Comparison of ENCODE assay signal across 10 cellular contexts in genomic region chr14:72962829-72963312, GRCh38. TPM values are rescaled to one million over a fixed set of nuclear protein-coding genes. Genes with fewer than 3 reads are reported as not detected.
DNase-seq lines count a peak whose midpoint lies in the region; ATAC-seq lines count a peak whose summit lies in the region.
"Had no signal": no experiment of that assay in that cellular context is flagged by ENCODE, and none has a peak within 500 bp of the region (broad histone marks: within the 10 kb centered on the region; RNA-seq: fewer than 3 reads in every experiment).

No MANE protein-coding gene starts in this region.

- peak overlapping the region; percentile 60 to 68 for H3K27ac Mint-ChIP-seq in activated naive CD4-positive, alpha-beta T cell treated with anti-CD3 and anti-CD28 coated beads, Interleukin-2, amount 50 U/mL, for 72 hours
- H3K27ac Mint-ChIP-seq in T-cell = no peak overlapping the region
- H3K27ac Mint-ChIP-seq in activated T-helper 1 cell treated with anti-CD3 and anti-CD28 coated beads, Interleukin-12 subunit alpha, Interleukin-12 subunit beta, Interleukin-2, Interleukin-4 antibody, amounts not matched to agents 30 ng/mL and 10 ng/mL and 1 ng/mL, durations not matched to agents 14 hours and 24 hours and 36 hours = no peak overlapping the region
- H3K27ac Mint-ChIP-seq: activated naive CD8-positive, alpha-beta T cell had no signal

- no peak for ATAC-seq in activated naive CD4-positive, alpha-beta T cell treated with anti-CD3 and anti-CD28 coated beads, Interleukin-2, amount 50 U/mL, for 72 hours
- no peak for ATAC-seq in T-cell (replicated peaks in 1 of 4)

- no peaks in the 10 kb centered on the region for H3K9me3 Mint-ChIP-seq in activated naive CD4-positive, alpha-beta T cell treated with anti-CD3 and anti-CD28 coated beads, Interleukin-2, amount 50 U/mL, for 72 hours
- H3K9me3 Mint-ChIP-seq in T-cell = no peaks in the 10 kb centered on the region
- H3K9me3 Mint-ChIP-seq in activated T-helper 1 cell treated with anti-CD3 and anti-CD28 coated beads, Interleukin-12 subunit alpha, Interleukin-12 subunit beta, Interleukin-2, Interleukin-4 antibody, amounts not matched to agents 30 ng/mL and 10 ng/mL and 1 ng/mL, durations not matched to agents 14 hours and 24 hours and 36 hours = no peaks in the 10 kb centered on the region

- POLR2A ChIA-PET in T-cell (lab: Charles Lee) = no interaction called here

- CTCF ChIA-PET in T-cell (lab: Charles Lee) = no interaction called here

- intact Hi-C loops in activated T-helper 1 cell treated with anti-CD3 and anti-CD28 coated beads, Interleukin-12 subunit alpha, Interleukin-12 subunit beta, Interleukin-2, Interleukin-4 antibody, amounts not matched to agents 30 ng/mL and 10 ng/mL and 1 ng/mL, durations not matched to agents 14 hours and 24 hours and 36 hours (cut with micrococcal nuclease) = no loop called here

- H3K4me3 Mint-ChIP-seq in T-cell = no peak overlapping the region
- H3K4me3 Mint-ChIP-seq in activated T-helper 1 cell treated with anti-CD3 and anti-CD28 coated beads, Interleukin-12 subunit alpha, Interleukin-12 subunit beta, Interleukin-2, Interleukin-4 antibody, amounts not matched to agents 30 ng/mL and 10 ng/mL and 1 ng/mL, durations not matched to agents 14 hours and 24 hours and 36 hours = no peak overlapping the region
- H3K4me3 Mint-ChIP-seq: activated naive CD8-positive, alpha-beta T cell had no signal

- DNase-seq in activated naive CD4-positive, alpha-beta T cell treated with anti-CD3 and anti-CD28 coated beads, Interleukin-2, amount 50 U/mL, for 72 hours (ENCODE audit: low spot score in 2 of 2) = no peak
- no peak for DNase-seq in activated naive CD4-positive, alpha-beta T cell treated with Interleukin-2 at 50 U/mL for 16 hours
- DNase-seq in NCI-H524 treated with DMSO at 0.1 percent for 48 hours (lab: John Stamatoyannopoulos, UW) = peak; percentile 78
- peak; percentile 35 for DNase-seq in dermis blood vessel endothelial cell
- DNase-seq in stromal cell of bone marrow (ENCODE audit: low read depth) = peak; percentile 30
- no peak for DNase-seq in T-cell
- DNase-seq in GM19240 (ENCODE audit: insufficient read length, low spot score) = no peak
- no peak for DNase-seq in activated T-helper 1 cell treated with anti-CD3 and anti-CD28 coated beads, Interleukin-12 subunit alpha, Interleukin-12 subunit beta, Interleukin-2, Interleukin-4 antibody, amounts not matched to agents 30 ng/mL and 10 ng/mL and 1 ng/mL, durations not matched to agents 14 hours and 24 hours and 36 hours (ENCODE audit: low spot score)
- DNase-seq: NCI-H526 treated with DMSO at 0.1 percent for 48 hours had no signal

- peaks cover 6 to 10% of the 10 kb centered on the region in 2 donors for H3K36me3 Mint-ChIP-seq in activated naive CD4-positive, alpha-beta T cell treated with anti-CD3 and anti-CD28 coated beads, Interleukin-2, amount 50 U/mL, for 72 hours
- peaks cover 34% of the 10 kb centered on the region for H3K36me3 Mint-ChIP-seq in T-cell
- peaks cover 26% of the 10 kb centered on the region for H3K36me3 Mint-ChIP-seq in activated T-helper 1 cell treated with anti-CD3 and anti-CD28 coated beads, Interleukin-12 subunit alpha, Interleukin-12 subunit beta, Interleukin-2, Interleukin-4 antibody, amounts not matched to agents 30 ng/mL and 10 ng/mL and 1 ng/mL, durations not matched to agents 14 hours and 24 hours and 36 hours (ENCODE audit: low read depth)

- H3K27me3 Mint-ChIP-seq in T-cell = no peaks in the 10 kb centered on the region
- H3K27me3 Mint-ChIP-seq in activated T-helper 1 cell treated with anti-CD3 and anti-CD28 coated beads, Interleukin-12 subunit alpha, Interleukin-12 subunit beta, Interleukin-2, Interleukin-4 antibody, amounts not matched to agents 30 ng/mL and 10 ng/mL and 1 ng/mL, durations not matched to agents 14 hours and 24 hours and 36 hours (ENCODE audit: insufficient read depth) = no peaks in the 10 kb centered on the region
- H3K27me3 Mint-ChIP-seq: activated naive CD8-positive, alpha-beta T cell had no signal

- peaks cover 0 to 7% (median 5%) of the 10 kb centered on the region in 3 donors for H3K4me1 Mint-ChIP-seq in T-cell
- H3K4me1 Mint-ChIP-seq in activated T-helper 1 cell treated with anti-CD3 and anti-CD28 coated beads, Interleukin-12 subunit alpha, Interleukin-12 subunit beta, Interleukin-2, Interleukin-4 antibody, amounts not matched to agents 30 ng/mL and 10 ng/mL and 1 ng/mL, durations not matched to agents 14 hours and 24 hours and 36 hours (ENCODE audit: low read depth) = peaks cover 7% of the 10 kb centered on the region

RNA-seq across cellular contexts. Expression of gene DCAF4, which starts 36.6 kb away (rescaled TPM):
- total RNA-seq in activated naive CD4-positive, alpha-beta T cell treated with anti-CD3 and anti-CD28 coated beads, Interleukin-2, amount 50 U/mL, for 72 hours = 10 to 100 TPM; 17.7 to 20.5 TPM
- total RNA-seq in dermis blood vessel endothelial cell (6.6 and 9.0 TPM in 2 replicates), T-cell (10 to 100 TPM; 21.3 to 36.4 (median 25.4) TPM)
- total RNA-seq in activated T-helper 1 cell treated with anti-CD3 and anti-CD28 coated beads, Interleukin-12 subunit alpha, Interleukin-12 subunit beta, Interleukin-2, Interleukin-4 antibody, amounts not matched to agents 30 ng/mL and 10 ng/mL and 1 ng/mL, durations not matched to agents 14 hours and 24 hours and 36 hours = 17.1 and 20.4 TPM in 2 replicates

Comparison
In these comparisons a context has a peak if more than half of its experiments do, and no peak if none do; other contexts are left out.
1. DNase-seq: peak in NCI-H524 treated with DMSO at 0.1 percent for 48 hours (single experiment), dermis blood vessel endothelial cell (single experiment) and stromal cell of bone marrow (single experiment); none in activated naive CD4-positive, alpha-beta T cell treated with anti-CD3 and anti-CD28 coated beads, Interleukin-2, amount 50 U/mL, for 72 hours (0 of 2), activated naive CD4-positive, alpha-beta T cell treated with Interleukin-2 at 50 U/mL for 16 hours (single experiment), T-cell (0 of 34), GM19240 (single experiment) and activated T-helper 1 cell treated with anti-CD3 and anti-CD28 coated beads, Interleukin-12 subunit alpha, Interleukin-12 subunit beta, Interleukin-2, Interleukin-4 antibody, amounts not matched to agents 30 ng/mL and 10 ng/mL and 1 ng/mL, durations not matched to agents 14 hours and 24 hours and 36 hours (single experiment).
2. H3K27ac Mint-ChIP-seq: peak in activated naive CD4-positive, alpha-beta T cell treated with anti-CD3 and anti-CD28 coated beads, Interleukin-2, amount 50 U/mL, for 72 hours (2 of 2); none in T-cell (0 of 2) and activated T-helper 1 cell treated with anti-CD3 and anti-CD28 coated beads, Interleukin-12 subunit alpha, Interleukin-12 subunit beta, Interleukin-2, Interleukin-4 antibody, amounts not matched to agents 30 ng/mL and 10 ng/mL and 1 ng/mL, durations not matched to agents 14 hours and 24 hours and 36 hours (single experiment).